ENCODE assay signal across 22 cellular contexts in genomic region chr11:93492464-93493251, GRCh38. TPM values are rescaled to one million over a fixed set of nuclear protein-coding genes. Genes with fewer than 3 reads are reported as not detected.
DNase-seq lines count a peak whose midpoint lies in the region; ATAC-seq and TF ChIP-seq lines count a peak whose summit lies in the region.
"Had no signal": no experiment of that assay in that cellular context is flagged by ENCODE, and none has a peak within 500 bp of the region (broad histone marks: within the 10 kb centered on the region; RNA-seq: fewer than 3 reads in every experiment).

No MANE protein-coding gene starts in this region.

- H3K4me1 ChIP-seq in cardiac muscle cell (ENCODE audit: low read depth) (peaks cover 55% of the 10 kb centered on the region), left ventricle myocardium inferior (peaks cover 7% of the 10 kb centered on the region), body of pancreas (peaks cover 37% of the 10 kb centered on the region), right lobe of liver (peaks cover 0 to 59% (median 27%) of the 10 kb centered on the region in 4 donors)

- H3K27me3 ChIP-seq in cardiac muscle cell: no peaks in the 10 kb centered on the region
- H3K27me3 ChIP-seq in left ventricle myocardium inferior (ENCODE audit: low read depth): no peaks in the 10 kb centered on the region
- H3K27me3 ChIP-seq in body of pancreas: no peaks in the 10 kb centered on the region
- H3K27me3 ChIP-seq in right lobe of liver: no peaks in the 10 kb centered on the region

- H3K9me3 ChIP-seq in cardiac muscle cell (ENCODE audit: low read depth) (no peaks in the 10 kb centered on the region), left ventricle myocardium inferior (replicated peaks) (no peaks in the 10 kb centered on the region), body of pancreas (no peaks in the 10 kb centered on the region), right lobe of liver (no peaks in the 10 kb centered on the region)

- intact Hi-C loops in left ventricle myocardium inferior (cut with micrococcal nuclease): no loop called here
- intact Hi-C loops in body of pancreas (cut with DNase I): no loop called here
- intact Hi-C loops in right lobe of liver (cut with DNase I): loop anchor here in 1 of 2 donors (5.0 kb wide), 1 partner anchor 45 kb away; no protein-coding TSS in a partner anchor

- peak overlapping the region; percentile 40 for H3K27ac ChIP-seq in cardiac muscle cell
- no peak overlapping the region for H3K27ac ChIP-seq in left ventricle myocardium inferior (replicated peaks)
- peak overlapping the region in 3 of 4 donors; percentile 6 to 37 (median 23) for H3K27ac ChIP-seq in body of pancreas
- H3K27ac ChIP-seq in right lobe of liver: peak overlapping the region in 2 of 3 donors; percentile 49 to 68
- H3K27ac ChIP-seq: C4-2B, KMS-11 had no signal

- TF ChIP-seq POLR2A in body of pancreas (IDR thresholded peaks at IDR 0.05) (no peak), right lobe of liver (IDR thresholded peaks at IDR 0.05) (no peak)

- no peaks in the 10 kb centered on the region for H3K36me3 ChIP-seq in cardiac muscle cell
- peaks cover 13% of the 10 kb centered on the region for H3K36me3 ChIP-seq in left ventricle myocardium inferior
- no peaks in the 10 kb centered on the region for H3K36me3 ChIP-seq in body of pancreas (replicated peaks in 1 of 2; ENCODE audit: insufficient read depth in 1 of 2, low read depth in 2 of 2)
- no peaks in the 10 kb centered on the region for H3K36me3 ChIP-seq in right lobe of liver

- no peak for DNase-seq in cardiac muscle cell (ENCODE audit: low read depth in 1 of 2, low spot score in 1 of 2)
- no peak for DNase-seq in left ventricle myocardium inferior
- DNase-seq in body of pancreas: no peak
- DNase-seq in right lobe of liver: no peak
- DNase-seq in GDM1 (lab: John Stamatoyannopoulos, UW): no peak
- DNase-seq in NCI-H146 treated with DMSO at 0.1 percent for 48 hours (lab: John Stamatoyannopoulos, UW; ENCODE audit: unreplicated experiment): no peak
- DNase-seq: CD8-positive, alpha-beta memory T cell; DND-41; GOT3; IMR-90; NCI-H1105; NCI-H146; NCI-H2081; NCI-H2171; NCI-H345; NCI-H524 treated with DMSO at 0.1 percent for 48 hours; NCI-H82; SIG-M5 had no signal

- ATAC-seq in body of pancreas (no peak), right lobe of liver (peak; percentile 17 to 58 (median 34)), SK-N-SH treated with all-trans-retinoic acid at 6 μM for 48 hours (no peak)
- ATAC-seq: Panc1 had no signal

- TF ChIP-seq CTCF in cardiac muscle cell (IDR thresholded peaks at IDR 0.05; ENCODE audit: low read depth, low read length): no peak
- no peak for TF ChIP-seq CTCF in left ventricle myocardium inferior (IDR thresholded peaks at IDR 0.05; ENCODE audit: borderline replicate concordance)
- no peak for TF ChIP-seq CTCF in body of pancreas (IDR thresholded peaks at IDR 0.05)
- TF ChIP-seq CTCF in right lobe of liver (IDR thresholded peaks at IDR 0.05): no peak

- H3K4me3 ChIP-seq in cardiac muscle cell: no peak overlapping the region
- no peak overlapping the region for H3K4me3 ChIP-seq in left ventricle myocardium inferior
- no peak overlapping the region for H3K4me3 ChIP-seq in body of pancreas
- H3K4me3 ChIP-seq in right lobe of liver: no peak overlapping the region

- WGBS in body of pancreas, 2 donors: 39 to 52% methylated on average over 8 of the region's 8 CpGs
- whole genome bisulfite sequencing in right lobe of liver (ENCODE audit: insufficient coverage, low coverage, low lambda C conversion rate, missing lambda C conversion rate): 30% methylated on average over 8 of the region's 8 CpGs

TF ChIP-seq in SK-N-SH treated with all-trans-retinoic acid at 6 μM for 48 hours, 23 proteins besides CTCF, POLR2A, EP300 and RAD21:
- TF ChIP-seq TSHZ2 (CRISPR knock-in tag; IDR thresholded peaks at IDR 0.05) (no peak), CREB5 (CRISPR knock-in tag; IDR thresholded peaks at IDR 0.05; ENCODE audit: low read depth) (no peak), ZC3H10 (CRISPR knock-in tag; IDR thresholded peaks at IDR 0.05) (no peak), ARNTL (CRISPR knock-in tag; IDR thresholded peaks at IDR 0.05; ENCODE audit: borderline replicate concordance, low read depth) (no peak), ISL1 (CRISPR knock-in tag; IDR thresholded peaks at IDR 0.05) (no peak), RARB (CRISPR knock-in tag; IDR thresholded peaks at IDR 0.05) (no peak), TOX (CRISPR knock-in tag; IDR thresholded peaks at IDR 0.05; ENCODE audit: borderline replicate concordance) (no peak), PATZ1 (CRISPR knock-in tag; IDR thresholded peaks at IDR 0.05; ENCODE audit: borderline replicate concordance) (no peak), ESRRG (CRISPR knock-in tag; IDR thresholded peaks at IDR 0.05) (no peak), ZFP30 (CRISPR knock-in tag; IDR thresholded peaks at IDR 0.05) (no peak), BACH2 (CRISPR knock-in tag; IDR thresholded peaks at IDR 0.05; ENCODE audit: borderline replicate concordance) (no peak)

RNA-seq across cellular contexts. Expression of gene SMCO4, which starts 50.5 kb away (rescaled TPM):
- total RNA-seq in cardiac muscle cell (62.9 and 72.9 TPM in 2 replicates), left ventricle myocardium inferior (57.6 TPM), body of pancreas (10 to 100 TPM in 1 of 2 donors, 1 to 10 TPM in 1; 4.6 to 27.5 TPM), right lobe of liver (100 to 1,000 TPM in 1 of 6 experiments, 10 to 100 TPM in 5; 43.5 to 106 (median 51.8) TPM)
- 85.4 and 101 TPM in 2 replicates for polyA plus RNA-seq in cardiac muscle cell

Comparison
In these comparisons a context has a peak if more than half of its experiments do, and no peak if none do; other contexts are left out.
1. ATAC-seq: peak in right lobe of liver (4 of 4); none in body of pancreas (single experiment) and SK-N-SH treated with all-trans-retinoic acid at 6 μM for 48 hours (single experiment).